ENCODE assay signal across 2 cellular contexts in genomic region chr1:55793856-55794255, GRCh38.
TF ChIP-seq lines count a peak whose summit lies in the region.

No MANE protein-coding gene starts in this region.

TF ChIP-seq in H1, 55 proteins besides CTCF, POLR2A, EP300 and RAD21:
- TF ChIP-seq ZNF274 (IDR thresholded peaks at IDR 0.05; ENCODE audit: borderline replicate concordance, extremely low read depth, low read length) (no peak), SAP30 (IDR thresholded peaks at IDR 0.05; ENCODE audit: insufficient read depth, insufficient replicate concordance, low read length) (no peak), HDAC2 (IDR thresholded peaks at IDR 0.05; ENCODE audit: borderline replicate concordance in 1 of 2, low read depth in 2 of 2, low read length in 2 of 2) (no peak), CBX8 (IDR thresholded peaks at IDR 0.05; ENCODE audit: borderline replicate concordance, low read depth, low read length) (no peak), ASH2L (IDR thresholded peaks at IDR 0.05; ENCODE audit: low read length) (no peak), KDM1A (IDR thresholded peaks at IDR 0.05; ENCODE audit: borderline replicate concordance, low read length) (no peak), YY1 (IDR thresholded peaks at IDR 0.05; ENCODE audit: low read depth, low read length) (no peak), E2F6 (IDR thresholded peaks at IDR 0.05) (no peak), TAF1 (IDR thresholded peaks at IDR 0.05; ENCODE audit: low read depth, low read length) (no peak)
TF ChIP-seq in H1: peak in this region for 0.

TF ChIP-seq in SK-N-SH treated with all-trans-retinoic acid at 6 μM for 48 hours, 23 proteins besides CTCF, POLR2A, EP300 and RAD21:
- TF ChIP-seq CSDC2 (CRISPR knock-in tag; IDR thresholded peaks at IDR 0.05) (no peak), TOX (CRISPR knock-in tag; IDR thresholded peaks at IDR 0.05; ENCODE audit: borderline replicate concordance) (no peak), OSR1 (CRISPR knock-in tag; IDR thresholded peaks at IDR 0.05) (no peak), BACH2 (CRISPR knock-in tag; IDR thresholded peaks at IDR 0.05; ENCODE audit: borderline replicate concordance) (no peak), SNAI2 (CRISPR knock-in tag; IDR thresholded peaks at IDR 0.05) (no peak), PPARA (CRISPR knock-in tag; IDR thresholded peaks at IDR 0.05; ENCODE audit: borderline replicate concordance) (no peak), TSHZ2 (CRISPR knock-in tag; IDR thresholded peaks at IDR 0.05) (no peak), PATZ1 (CRISPR knock-in tag; IDR thresholded peaks at IDR 0.05; ENCODE audit: borderline replicate concordance) (no peak), GLIS3 (CRISPR knock-in tag; IDR thresholded peaks at IDR 0.05) (no peak)
